ENCODE assay signal across 8 cellular contexts in the genomic region with DNA sequence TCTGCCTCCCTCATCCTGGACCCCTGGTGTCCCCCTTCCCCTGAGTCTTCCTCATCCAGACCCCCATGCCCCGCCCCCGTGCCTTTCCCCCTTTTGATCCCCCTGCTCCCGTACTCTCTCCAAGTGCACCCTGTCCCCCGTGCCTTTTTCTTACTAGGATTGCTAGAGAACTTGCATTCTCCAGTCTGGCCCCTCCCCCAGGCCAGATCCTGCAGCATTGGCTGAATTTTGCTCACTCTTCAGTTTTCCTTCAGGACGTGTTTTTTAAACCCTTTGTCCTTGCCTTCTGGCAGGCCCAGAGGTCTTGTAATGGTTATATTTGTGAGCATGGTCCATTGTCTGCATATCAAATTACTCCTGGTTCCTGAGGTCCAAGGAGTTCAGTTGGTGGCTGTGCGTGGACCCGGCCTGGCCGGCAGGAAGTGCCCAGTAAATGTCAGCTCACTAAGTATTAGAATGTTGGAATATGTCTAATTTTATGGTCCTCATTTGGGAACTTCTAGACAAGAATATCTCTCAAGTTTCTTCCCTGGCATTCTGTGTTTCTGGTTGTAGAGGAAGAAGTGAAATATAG. TPM values are rescaled to one million over a fixed set of nuclear protein-coding genes. Genes with fewer than 3 reads are reported as not detected.
DNase-seq lines count a peak whose midpoint lies in the region; ATAC-seq and TF ChIP-seq lines count a peak whose summit lies in the region.

No MANE protein-coding gene starts in this region.

- H3K36me3 ChIP-seq in DOHH2 (ENCODE audit: control insufficient read depth, low read length) (peaks cover 34% of the 10 kb centered on the region), NT2/D1 (ENCODE audit: insufficient read depth, insufficient read length, low read length) (peaks cover 35% of the 10 kb centered on the region), mucosa of descending colon (ENCODE audit: low read depth) (no peaks in the 10 kb centered on the region)

- H3K9me3 Mint-ChIP-seq in dendritic cell treated with granulocyte-macrophage colony-stimulating factor and Interleukin-4, amounts not matched to agents 40 ng/mL and 50 ng/mL, for 4 days: no peaks in the 10 kb centered on the region

- no peaks in the 10 kb centered on the region for H4K20me1 ChIP-seq in DOHH2 (ENCODE audit: control insufficient read depth, insufficient read depth, low read depth, low read length)

- no peak for DNase-seq in NT2/D1 (ENCODE audit: low read depth, low spot score)
- DNase-seq in mucosa of descending colon: peak in 1 of 3 donors; percentile 42

- TF ChIP-seq CTCF in DOHH2 (IDR thresholded peaks at IDR 0.05; ENCODE audit: low read depth, low read length, poor library complexity, severe bottlenecking): no peak
- TF ChIP-seq CTCF in mucosa of descending colon (IDR thresholded peaks at IDR 0.05): no peak

- peaks cover 10% of the 10 kb centered on the region for H3F3A ChIP-seq in DOHH2 (ENCODE audit: control insufficient read depth, insufficient read depth)

- H3K4me3 ChIP-seq in DOHH2 (ENCODE audit: low read length): peak overlapping the region; percentile 85
- peak overlapping the region; percentile 94 for H3K4me3 ChIP-seq in NT2/D1 (ENCODE audit: insufficient read length, low read depth)
- peak overlapping the region; percentile 99 for H3K4me3 ChIP-seq in mucosa of descending colon

- peak overlapping the region; percentile 86 for H3K4me2 ChIP-seq in DOHH2 (ENCODE audit: low read length)

- H3K9me3 ChIP-seq in DOHH2 (ENCODE audit: control insufficient read depth, insufficient read depth, low read length) (no peaks in the 10 kb centered on the region), NT2/D1 (ENCODE audit: insufficient read depth, low read length) (0 out of 2 replicates have a peak, but pooled peaks cover under 1% of the 10 kb centered on the region), mucosa of descending colon (no peaks in the 10 kb centered on the region)

- ATAC-seq in mucosa of descending colon (peak; percentile 53), HG03354 (IDR thresholded peaks at IDR 0.05; ENCODE audit: poor library complexity, severe bottlenecking, unreplicated experiment) (no peak), HG03342 (IDR thresholded peaks at IDR 0.05; ENCODE audit: unreplicated experiment) (no peak), GM21737 (IDR thresholded peaks at IDR 0.05; ENCODE audit: unreplicated experiment) (no peak), HG03139 (IDR thresholded peaks at IDR 0.05; ENCODE audit: unreplicated experiment) (no peak)

- H3K27me3 ChIP-seq in DOHH2 (ENCODE audit: control insufficient read depth, low read length) (no peaks in the 10 kb centered on the region), NT2/D1 (ENCODE audit: insufficient read depth, insufficient read length) (no peaks in the 10 kb centered on the region)

- peaks cover 33% of the 10 kb centered on the region for H3K4me1 Mint-ChIP-seq in dendritic cell treated with granulocyte-macrophage colony-stimulating factor and Interleukin-4, amounts not matched to agents 40 ng/mL and 50 ng/mL, for 4 days (ENCODE audit: low read depth)

- peak overlapping the region; percentile 96 for H3K9ac ChIP-seq in NT2/D1 (ENCODE audit: insufficient read length, low read depth)

- intact Hi-C loops in dendritic cell treated with granulocyte-macrophage colony-stimulating factor and Interleukin-4, amounts not matched to agents 40 ng/mL and 50 ng/mL, for 4 days (cut with micrococcal nuclease): loop anchor here (1.0 kb wide), 1 partner anchor 16 kb away; a partner anchor contains a TSS
- intact Hi-C loops in mucosa of descending colon (cut with DNase I, micrococcal nuclease): no loop called here

- H3K27me3 Mint-ChIP-seq in dendritic cell treated with granulocyte-macrophage colony-stimulating factor and Interleukin-4, amounts not matched to agents 40 ng/mL and 50 ng/mL, for 4 days: no peaks in the 10 kb centered on the region

- no peaks in the 10 kb centered on the region for H3K9me2 ChIP-seq in DOHH2 (replicated peaks; ENCODE audit: control insufficient read depth, low read length)

- peaks cover 42% of the 10 kb centered on the region for H3K36me3 Mint-ChIP-seq in dendritic cell treated with granulocyte-macrophage colony-stimulating factor and Interleukin-4, amounts not matched to agents 40 ng/mL and 50 ng/mL, for 4 days (ENCODE audit: low read depth)

- peak overlapping the region; percentile 92 for H3K4me3 Mint-ChIP-seq in dendritic cell treated with granulocyte-macrophage colony-stimulating factor and Interleukin-4, amounts not matched to agents 40 ng/mL and 50 ng/mL, for 4 days

- H3K4me1 ChIP-seq in DOHH2 (ENCODE audit: control insufficient read depth, low read length) (peaks cover 32% of the 10 kb centered on the region), NT2/D1 (ENCODE audit: insufficient read depth, insufficient read length) (no peaks in the 10 kb centered on the region), mucosa of descending colon (ENCODE audit: low read depth) (peaks cover 10% of the 10 kb centered on the region)

- H3K79me2 ChIP-seq in DOHH2 (ENCODE audit: control insufficient read depth, low read length): peaks cover 22% of the 10 kb centered on the region

- peak overlapping the region; percentile 29 for H3K27ac ChIP-seq in DOHH2 (ENCODE audit: low read depth, low read length)

- H3K27ac Mint-ChIP-seq in dendritic cell treated with granulocyte-macrophage colony-stimulating factor and Interleukin-4, amounts not matched to agents 40 ng/mL and 50 ng/mL, for 4 days: peak overlapping the region; percentile 83

RNA-seq across cellular contexts. Expression of a gene that starts 0.6 kb away (rescaled TPM):
- 10 to 100 TPM; 20.6 to 30.6 (median 25.9) TPM for total RNA-seq in mucosa of descending colon

RNA-seq across cellular contexts. Expression of a gene that starts 15.9 kb away (rescaled TPM):
- total RNA-seq in mucosa of descending colon: 10 to 100 TPM; 54.7 to 71.3 (median 68.8) TPM

RNA-seq across cellular contexts. Expression of a gene that starts 30.6 kb away (rescaled TPM):
- 10 to 100 TPM; 30.2 to 56.1 (median 37.9) TPM for total RNA-seq in mucosa of descending colon

RNA-seq across cellular contexts. Expression of a gene that starts 41.9 kb away (rescaled TPM):
- 10 to 100 TPM; 31.6 to 35.5 (median 31.7) TPM for total RNA-seq in mucosa of descending colon
